In genomic region chr10:73590881-73591577, GRCh38 we compare ENCODE assay signal across 8 cellular contexts. TPM values are rescaled to one million over a fixed set of nuclear protein-coding genes. Genes with fewer than 3 reads are reported as not detected.
DNase-seq lines count a peak whose midpoint lies in the region; ATAC-seq lines count a peak whose summit lies in the region.

TSS of gene USP54 (minus strand) at chr10:73591342. CDS start at chr10:73575658, 15,684 bp downstream.

- peak; percentile 60 for DNase-seq in GM04503 (ENCODE audit: low read depth)
- DNase-seq in OCI-M1 (lab: John Stamatoyannopoulos, UW), result peak; percentile 92
- peak; percentile 92 for DNase-seq in kidney glomerular epithelial cell (lab: John Stamatoyannopoulos, UW)
- no peak for DNase-seq in stimulated activated effector memory CD8-positive, alpha-beta T cell treated with anti-CD3 and anti-CD28 coated beads, Interleukin-12 subunit alpha, Interleukin-12 subunit beta, amount 100 ng/mL, for 72 hours (ENCODE audit: low spot score in 2 of 2)
- DNase-seq in T1000 (lab: John Stamatoyannopoulos, UW), result no peak
- no peak for DNase-seq in left lobe of liver (ENCODE audit: low spot score)

- no peaks in the 10 kb centered on the region for H3K36me3 Mint-ChIP-seq in stimulated activated effector memory CD8-positive, alpha-beta T cell treated with anti-CD3 and anti-CD28 coated beads, Interleukin-12 subunit alpha, Interleukin-12 subunit beta, amount 100 ng/mL, for 72 hours

- H3K4me1 Mint-ChIP-seq in stimulated activated effector memory CD8-positive, alpha-beta T cell treated with anti-CD3 and anti-CD28 coated beads, Interleukin-12 subunit alpha, Interleukin-12 subunit beta, amount 100 ng/mL, for 72 hours, result peaks cover 13% of the 10 kb centered on the region

- peak; percentile 58 for ATAC-seq in stimulated activated effector memory CD8-positive, alpha-beta T cell treated with anti-CD3 and anti-CD28 coated beads, Interleukin-12 subunit alpha, Interleukin-12 subunit beta, amount 100 ng/mL, for 72 hours
- no peak for ATAC-seq in left lobe of liver
- ATAC-seq in HG02970 (IDR thresholded peaks at IDR 0.05; ENCODE audit: low FRiP score, unreplicated experiment), result no peak

- H3K27ac ChIP-seq in cingulate gyrus (ENCODE audit: low read depth, low read length), result peak within 1 kb of the TSS; percentile 95

- no peaks in the 10 kb centered on the region for H3K9me3 Mint-ChIP-seq in stimulated activated effector memory CD8-positive, alpha-beta T cell treated with anti-CD3 and anti-CD28 coated beads, Interleukin-12 subunit alpha, Interleukin-12 subunit beta, amount 100 ng/mL, for 72 hours

- H3K27ac Mint-ChIP-seq in stimulated activated effector memory CD8-positive, alpha-beta T cell treated with anti-CD3 and anti-CD28 coated beads, Interleukin-12 subunit alpha, Interleukin-12 subunit beta, amount 100 ng/mL, for 72 hours, result peak within 1 kb of the TSS; percentile 77

- H3K4me3 Mint-ChIP-seq in stimulated activated effector memory CD8-positive, alpha-beta T cell treated with anti-CD3 and anti-CD28 coated beads, Interleukin-12 subunit alpha, Interleukin-12 subunit beta, amount 100 ng/mL, for 72 hours, result peak within 1 kb of the TSS; percentile 42

RNA-seq across cellular contexts. Expression of gene USP54, which starts in this region (rescaled TPM):
- total RNA-seq in left lobe of liver, result 4.8 TPM

Comparison
In these comparisons a context has a peak if more than half of its experiments do, and no peak if none do; other contexts are left out.
1. DNase-seq: peak in GM04503 (single experiment), OCI-M1 (single experiment) and kidney glomerular epithelial cell (single experiment); none in stimulated activated effector memory CD8-positive, alpha-beta T cell treated with anti-CD3 and anti-CD28 coated beads, Interleukin-12 subunit alpha, Interleukin-12 subunit beta, amount 100 ng/mL, for 72 hours (0 of 2), T1000 (single experiment) and left lobe of liver (single experiment).